9 cellular contexts compared by ENCODE assay signal in the genomic region with DNA sequence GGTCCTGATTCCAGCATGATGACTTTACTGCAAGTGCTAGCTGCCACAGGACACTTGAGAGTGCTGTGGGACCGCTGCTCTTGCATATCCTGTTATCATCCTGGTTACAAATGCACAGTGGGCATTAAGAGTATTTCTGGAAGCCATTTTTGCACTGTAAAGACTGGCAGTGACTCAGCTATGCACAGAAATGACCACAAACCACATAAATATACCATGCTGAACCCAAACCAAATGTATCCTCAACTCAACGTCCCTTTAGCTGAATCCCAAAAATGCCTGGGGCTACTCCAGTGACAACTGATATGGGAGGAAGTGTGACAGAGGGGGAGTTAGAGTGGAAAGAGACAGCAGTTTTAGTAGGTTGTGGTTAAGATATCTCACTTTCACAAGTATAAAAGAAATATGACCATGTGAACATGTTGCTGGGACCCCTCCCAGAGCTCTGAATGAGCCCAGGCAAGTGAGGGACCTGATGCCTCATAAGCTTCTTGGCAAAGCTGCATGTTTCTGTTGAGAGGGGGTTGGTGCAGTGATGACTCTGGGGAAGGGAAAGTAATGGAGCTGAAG. TPM values are rescaled to one million over a fixed set of nuclear protein-coding genes. Genes with fewer than 3 reads are reported as not detected.
DNase-seq lines count a peak whose midpoint lies in the region; ATAC-seq and TF ChIP-seq lines count a peak whose summit lies in the region.
"Had no signal": no experiment of that assay in that cellular context is flagged by ENCODE, and none has a peak within 500 bp of the region (broad histone marks: within the 10 kb centered on the region; RNA-seq: fewer than 3 reads in every experiment).

No MANE protein-coding gene starts in this region.

- H3K4me1 ChIP-seq in A673 (ENCODE audit: insufficient read depth, low read length, poor library complexity, severe bottlenecking) (no peaks in the 10 kb centered on the region), upper lobe of right lung (no peaks in the 10 kb centered on the region)
- H3K4me1 ChIP-seq: tibial artery had no signal

- no peak overlapping the region for H3K4me3 ChIP-seq in A673 (ENCODE audit: low read depth, low read length, poor library complexity, severe bottlenecking)
- no peak overlapping the region for H3K4me3 ChIP-seq in upper lobe of right lung
- H3K4me3 ChIP-seq: tibial artery had no signal

- intact Hi-C loops in A673 (cut with micrococcal nuclease; ENCODE audit: unreplicated experiment) = no loop called here
- intact Hi-C loops in upper lobe of right lung (cut with DNase I) = no loop called here

- POLR2A ChIA-PET in A673 (lab: Charles Lee; ENCODE audit: low non-redundant PET) = no interaction called here

- ATAC-seq in GM19372 (IDR thresholded peaks at IDR 0.05; ENCODE audit: low read depth, unreplicated experiment) = peak; percentile 60
- peak; percentile 52 for ATAC-seq in HG03097 (IDR thresholded peaks at IDR 0.05; ENCODE audit: low FRiP score, unreplicated experiment)
- ATAC-seq in upper lobe of right lung = no peak

- H3K36me3 ChIP-seq in A673 (ENCODE audit: insufficient read depth, low read length, poor library complexity, severe bottlenecking) (no peaks in the 10 kb centered on the region), upper lobe of right lung (peaks cover 4% of the 10 kb centered on the region)

- no peak for TF ChIP-seq CTCF in A673 (conservative IDR thresholded peaks at IDR 0.05; ENCODE audit: low read depth, low read length)
- no peak for TF ChIP-seq CTCF in upper lobe of right lung (IDR thresholded peaks at IDR 0.05)

- H3K27me3 ChIP-seq in A673 (replicated peaks; ENCODE audit: insufficient read depth, low read depth, low read length, poor library complexity) = no peaks in the 10 kb centered on the region
- H3K27me3 ChIP-seq in upper lobe of right lung = no peaks in the 10 kb centered on the region
- H3K27me3 ChIP-seq: tibial artery had no signal

- H3K9me3 ChIP-seq in A673 (ENCODE audit: low read depth, low read length, poor library complexity, severe bottlenecking) = no peaks in the 10 kb centered on the region
- H3K9me3 ChIP-seq in upper lobe of right lung = no peaks in the 10 kb centered on the region
- H3K9me3 ChIP-seq: tibial artery had no signal

- peak; percentile 7 for DNase-seq in A172 (ENCODE audit: low spot score)
- DNase-seq in UCSD-AML1 (lab: John Stamatoyannopoulos, UW; ENCODE audit: unreplicated experiment) = peak; percentile 47
- no peak for DNase-seq in A673 (ENCODE audit: low spot score)
- DNase-seq in upper lobe of right lung = no peak
- no peak for DNase-seq in ecto neural progenitor cell (ENCODE audit: low spot score)
- DNase-seq in germinal center (ENCODE audit: low spot score) = no peak
- DNase-seq: tibial artery had no signal

- CTCF ChIA-PET in A673 (lab: Charles Lee) = no interaction called here

- no peak overlapping the region for H3K27ac ChIP-seq in A673 (ENCODE audit: low read depth, low read length, poor library complexity, severe bottlenecking)
- no peak overlapping the region for H3K27ac ChIP-seq in upper lobe of right lung
- H3K27ac ChIP-seq: tibial artery had no signal

- BruUV-seq in A673 (replicated peaks; lab: Mats Ljungman, UMichigan) = no TSS peak

RNA-seq across cellular contexts. Expression of a gene that starts 37.3 kb away (rescaled TPM):
- total RNA-seq in A172 (2014; rRNA removed; shearing (Covaris generic)) = 3.9 and 5.1 TPM in 2 replicates
- 28.0 and 35.4 TPM in 2 replicates for total RNA-seq in A673 (2021)
- 38.4 TPM for total RNA-seq in upper lobe of right lung

Comparison
In these comparisons a context has a peak if more than half of its experiments do, and no peak if none do; other contexts are left out.
1. DNase-seq: peak in A172 (single experiment) and UCSD-AML1 (single experiment); none in A673 (single experiment), upper lobe of right lung (single experiment), ecto neural progenitor cell (single experiment) and germinal center (single experiment).